Comparison of ENCODE assay signal across 30 cellular contexts in genomic region chr5:149820536-149821503, GRCh38.
DNase-seq lines count a peak whose midpoint lies in the region; ATAC-seq and TF ChIP-seq lines count a peak whose summit lies in the region.
"Had no signal": no experiment of that assay in that cellular context is flagged by ENCODE, and none has a peak within 500 bp of the region (broad histone marks: within the 10 kb centered on the region; RNA-seq: fewer than 3 reads in every experiment).

No MANE protein-coding gene starts in this region.

- peak overlapping the region; percentile 88 for H3K27ac ChIP-seq in left ventricle myocardium inferior (replicated peaks)
- H3K27ac ChIP-seq in smooth muscle cell (ENCODE audit: low read depth): no peak overlapping the region
- H3K27ac ChIP-seq: ascending aorta, SJSA1, tibial nerve had no signal

- TF ChIP-seq CTCF in left ventricle myocardium inferior (IDR thresholded peaks at IDR 0.05; ENCODE audit: borderline replicate concordance) (no peak), brain (conservative IDR thresholded peaks at IDR 0.05) (no peak), smooth muscle cell (IDR thresholded peaks at IDR 0.05; ENCODE audit: borderline replicate concordance, insufficient read depth, poor library complexity, severe bottlenecking) (no peak)

- H3K27me3 Mint-ChIP-seq in brain: no peaks in the 10 kb centered on the region
- H3K27me3 Mint-ChIP-seq: activated CD4-positive, alpha-beta memory T cell treated with anti-CD3 and anti-CD28 coated beads, Interleukin-2, amount 10 ng/mL, durations not matched to agents 7 days and 5 days; activated naive CD8-positive, alpha-beta T cell treated with anti-CD3 and anti-CD28 coated beads, Interleukin-2, amount 10 ng/mL, durations not matched to agents 7 days and 5 days; central memory CD8-positive, alpha-beta T cell; memory B cell had no signal

- no peak for ATAC-seq in left cardiac atrium
- ATAC-seq in left colon: peak; percentile 49
- ATAC-seq in GM21526 (IDR thresholded peaks at IDR 0.05; ENCODE audit: low FRiP score, unreplicated experiment): no peak
- ATAC-seq in HG02885 (IDR thresholded peaks at IDR 0.05; ENCODE audit: poor library complexity, unreplicated experiment): no peak

- intact Hi-C loops in left ventricle myocardium inferior (cut with micrococcal nuclease) (no loop called here), left cardiac atrium (cut with DNase I) (no loop called here), left colon (cut with DNase I, micrococcal nuclease) (loop anchor here in 1 of 2 donors (10.0 kb wide), 1 partner anchor 96 kb away; no protein-coding TSS in a partner anchor)

- H3K36me3 ChIP-seq in left ventricle myocardium inferior (peaks cover 6% of the 10 kb centered on the region), smooth muscle cell (ENCODE audit: low read depth) (no peaks in the 10 kb centered on the region)
- H3K36me3 ChIP-seq: ascending aorta, SJSA1, tibial nerve had no signal

- no peak overlapping the region for H3K4me3 Mint-ChIP-seq in brain
- H3K4me3 Mint-ChIP-seq: activated CD4-positive, alpha-beta memory T cell treated with anti-CD3 and anti-CD28 coated beads, Interleukin-2, amount 10 ng/mL, durations not matched to agents 7 days and 5 days; activated naive CD8-positive, alpha-beta T cell treated with anti-CD3 and anti-CD28 coated beads, Interleukin-2, amount 10 ng/mL, durations not matched to agents 7 days and 5 days; central memory CD8-positive, alpha-beta T cell; memory B cell had no signal

- H3K9me3 ChIP-seq in left ventricle myocardium inferior (replicated peaks) (no peaks in the 10 kb centered on the region), smooth muscle cell (replicated peaks; ENCODE audit: low read depth) (no peaks in the 10 kb centered on the region)
- H3K9me3 ChIP-seq: ascending aorta, BE2C, SJSA1, tibial nerve had no signal

- H3K4me1 ChIP-seq in left ventricle myocardium inferior (peaks cover 88% of the 10 kb centered on the region), smooth muscle cell (ENCODE audit: low read depth) (no peaks in the 10 kb centered on the region)
- H3K4me1 ChIP-seq: ascending aorta, BE2C, SJSA1 had no signal

- no peak for DNase-seq in left ventricle myocardium inferior
- no peak for DNase-seq in left cardiac atrium
- no peak for DNase-seq in left colon
- DNase-seq in smooth muscle cell (lab: John Stamatoyannopoulos, UW; ENCODE audit: unreplicated experiment): no peak
- DNase-seq in hepatic stellate cell (ENCODE audit: low spot score): no peak
- DNase-seq: ACHN; activated CD4-positive, alpha-beta memory T cell treated with anti-CD3 and anti-CD28 coated beads, Interleukin-2, amount 10 ng/mL, durations not matched to agents 7 days and 5 days; activated CD4-positive, alpha-beta T cell treated with anti-CD3 and anti-CD28 coated beads for 1 hour; activated CD8-positive, alpha-beta memory T cell treated with anti-CD3 and anti-CD28 coated beads, Interleukin-2, amount 50 U/mL, for 48 hours; activated naive CD8-positive, alpha-beta T cell treated with anti-CD3 and anti-CD28 coated beads, Interleukin-2, amount 10 ng/mL, durations not matched to agents 7 days and 5 days; BE2C; GDM1; HCEC 1CT; KBM-7; NCI-H1105 treated with DMSO at 0.1 percent for 48 hours; NCI-H2029 treated with DMSO at 0.1 percent for 48 hours; NCI-H226; NCI-H748 treated with DMSO at 0.1 percent for 48 hours; stimulated activated CD4-positive, alpha-beta T cell treated with anti-CD3 and anti-CD28 coated beads, Interleukin-1b, Interleukin-23, amount 100 ng/mL, for 48 hours; stimulated activated CD8-positive, alpha-beta memory T cell treated with anti-CD3 and anti-CD28 coated beads, Interleukin-4, amount 100 ng/mL, for 48 hours; T-helper 1 cell had no signal

- no peak overlapping the region for H3K9ac ChIP-seq in smooth muscle cell (ENCODE audit: low read depth)

- no peaks in the 10 kb centered on the region for H3K79me2 ChIP-seq in smooth muscle cell (ENCODE audit: low read depth)

- H3K36me3 Mint-ChIP-seq in brain: no peaks in the 10 kb centered on the region

- no peaks in the 10 kb centered on the region for H3F3A ChIP-seq in smooth muscle cell (ENCODE audit: low read depth)

- no peaks in the 10 kb centered on the region for H4K20me1 ChIP-seq in smooth muscle cell (ENCODE audit: low read depth)

- WGBS in smooth muscle cell (ENCODE audit: low lambda C conversion rate): 70% methylated on average over 17 of the region's 17 CpGs

- H3K27me3 ChIP-seq in left ventricle myocardium inferior (ENCODE audit: low read depth): no peaks in the 10 kb centered on the region
- no peaks in the 10 kb centered on the region for H3K27me3 ChIP-seq in smooth muscle cell (ENCODE audit: low read depth)
- H3K27me3 ChIP-seq: ascending aorta, BE2C, SJSA1, tibial nerve had no signal

- H3K4me1 Mint-ChIP-seq in brain: peaks cover 47% of the 10 kb centered on the region
- H3K4me1 Mint-ChIP-seq: activated CD4-positive, alpha-beta memory T cell treated with anti-CD3 and anti-CD28 coated beads, Interleukin-2, amount 10 ng/mL, durations not matched to agents 7 days and 5 days; central memory CD8-positive, alpha-beta T cell had no signal

- no peaks in the 10 kb centered on the region for H3K9me3 Mint-ChIP-seq in brain
- H3K9me3 Mint-ChIP-seq: activated CD4-positive, alpha-beta memory T cell treated with anti-CD3 and anti-CD28 coated beads, Interleukin-2, amount 10 ng/mL, durations not matched to agents 7 days and 5 days; activated naive CD8-positive, alpha-beta T cell treated with anti-CD3 and anti-CD28 coated beads, Interleukin-2, amount 10 ng/mL, durations not matched to agents 7 days and 5 days; activated T-helper 2 cell treated with anti-CD3 and anti-CD28 coated beads, Interferon-gamma antibody, Interleukin-2, Interleukin-4, amounts not matched to agents 10 μg/mL and 5 μg/mL and 100 μg/mL, durations not matched to agents 14 hours and 24 hours and 36 hours; central memory CD8-positive, alpha-beta T cell; memory B cell had no signal

- no peak overlapping the region for H3K4me2 ChIP-seq in smooth muscle cell

- H3K4me3 ChIP-seq in left ventricle myocardium inferior: peak overlapping the region; percentile 60
- H3K4me3 ChIP-seq in smooth muscle cell: no peak overlapping the region
- H3K4me3 ChIP-seq: ascending aorta, SJSA1, tibial nerve had no signal

- H2AFZ ChIP-seq in smooth muscle cell (ENCODE audit: low read depth): peak overlapping the region; percentile 29

- H3K27ac Mint-ChIP-seq in brain: peak overlapping the region; percentile 5 to 77 (median 39)
- H3K27ac Mint-ChIP-seq: activated CD4-positive, alpha-beta memory T cell treated with anti-CD3 and anti-CD28 coated beads, Interleukin-2, amount 10 ng/mL, durations not matched to agents 7 days and 5 days; activated naive CD8-positive, alpha-beta T cell treated with anti-CD3 and anti-CD28 coated beads, Interleukin-2, amount 10 ng/mL, durations not matched to agents 7 days and 5 days; activated T-helper 2 cell treated with anti-CD3 and anti-CD28 coated beads, Interferon-gamma antibody, Interleukin-2, Interleukin-4, amounts not matched to agents 10 μg/mL and 5 μg/mL and 100 μg/mL, durations not matched to agents 14 hours and 24 hours and 36 hours; memory B cell had no signal
